9 cellular contexts compared by ENCODE assay signal in the genomic region with DNA sequence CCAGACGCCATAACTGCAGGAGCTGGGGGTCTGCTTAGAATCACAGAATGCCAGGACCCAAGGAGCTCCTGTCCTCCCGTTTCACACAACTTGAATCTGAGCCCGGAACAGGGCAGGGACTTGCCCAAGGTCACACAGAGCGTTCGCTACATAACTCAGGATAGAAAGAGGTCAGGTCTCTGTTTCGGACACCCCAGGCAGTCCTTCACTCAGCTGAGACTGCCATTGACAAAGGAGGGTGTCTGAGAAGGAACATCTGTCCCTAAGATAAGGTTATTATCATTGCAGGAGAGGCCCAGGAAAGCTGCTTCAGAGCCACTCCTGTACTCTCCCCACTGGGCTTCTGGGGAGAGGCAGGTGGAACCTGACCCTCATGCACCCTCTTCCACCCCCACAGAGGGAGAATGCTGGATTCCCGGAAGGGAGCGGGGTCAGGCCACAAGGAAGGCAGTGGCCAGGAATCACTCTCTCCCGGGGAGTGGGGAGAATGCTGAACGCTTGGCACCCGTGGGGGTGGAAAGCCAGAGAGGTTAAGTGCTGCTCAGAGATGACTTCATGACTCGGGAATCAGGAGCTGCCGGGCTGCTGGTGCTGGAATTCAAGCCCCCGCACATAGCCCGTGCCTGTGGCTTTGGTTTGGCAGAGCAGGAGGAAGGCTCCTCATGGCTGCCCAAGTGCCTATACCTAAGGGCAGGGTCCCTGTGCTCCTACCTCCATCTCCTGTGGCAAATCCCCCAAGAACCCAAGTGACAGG. TPM values are rescaled to one million over a fixed set of nuclear protein-coding genes. Genes with fewer than 3 reads are reported as not detected.
DNase-seq lines count a peak whose midpoint lies in the region; ATAC-seq and TF ChIP-seq lines count a peak whose summit lies in the region.
"Had no signal": no experiment of that assay in that cellular context is flagged by ENCODE, and none has a peak within 500 bp of the region (broad histone marks: within the 10 kb centered on the region; RNA-seq: fewer than 3 reads in every experiment).

No MANE protein-coding gene starts in this region.

- intact Hi-C loops in activated T-helper 1 cell treated with anti-CD3 and anti-CD28 coated beads, Interleukin-12 subunit alpha, Interleukin-12 subunit beta, Interleukin-2, Interleukin-4 antibody, amounts not matched to agents 30 ng/mL and 10 ng/mL and 1 ng/mL, durations not matched to agents 14 hours and 24 hours and 36 hours (cut with micrococcal nuclease): no loop called here
- intact Hi-C loops in prostate gland (cut with DNase I): no loop called here

- H3K27ac ChIP-seq in cardiac muscle cell (peak overlapping the region; percentile 98), prostate gland (peak overlapping the region; percentile 42 to 54)

- peaks cover 29% of the 10 kb centered on the region for H3K36me3 Mint-ChIP-seq in activated T-helper 1 cell treated with anti-CD3 and anti-CD28 coated beads, Interleukin-12 subunit alpha, Interleukin-12 subunit beta, Interleukin-2, Interleukin-4 antibody, amounts not matched to agents 30 ng/mL and 10 ng/mL and 1 ng/mL, durations not matched to agents 14 hours and 24 hours and 36 hours (ENCODE audit: low read depth)

- no peaks in the 10 kb centered on the region for H3K9me3 Mint-ChIP-seq in activated T-helper 1 cell treated with anti-CD3 and anti-CD28 coated beads, Interleukin-12 subunit alpha, Interleukin-12 subunit beta, Interleukin-2, Interleukin-4 antibody, amounts not matched to agents 30 ng/mL and 10 ng/mL and 1 ng/mL, durations not matched to agents 14 hours and 24 hours and 36 hours

- peaks cover 44% of the 10 kb centered on the region for H3K4me1 ChIP-seq in cardiac muscle cell (ENCODE audit: low read depth)
- H3K4me1 ChIP-seq in prostate gland (replicated peaks): peaks cover 18% of the 10 kb centered on the region

- H3K36me3 ChIP-seq in cardiac muscle cell (peaks cover 9% of the 10 kb centered on the region), prostate gland (peaks cover 0 to 4% of the 10 kb centered on the region in 2 donors)

- WGBS in prostate gland: 49% methylated on average over 14 of the region's 15 CpGs

- H3K4me3 ChIP-seq in cardiac muscle cell (no peak overlapping the region), prostate gland (no peak overlapping the region)

- no peak for TF ChIP-seq POLR2A in prostate gland (IDR thresholded peaks at IDR 0.05)

- TF ChIP-seq CTCF in cardiac muscle cell (IDR thresholded peaks at IDR 0.05; ENCODE audit: low read depth, low read length): no peak
- TF ChIP-seq CTCF in prostate gland (IDR thresholded peaks at IDR 0.05): no peak

- DNase-seq in Daoy (ENCODE audit: low read depth) (peak; percentile 89), cardiac muscle cell (ENCODE audit: low read depth in 1 of 2, low spot score in 1 of 2) (peak; percentile 63 to 94), prostate gland (ENCODE audit: low spot score) (no peak), NOMO-1 treated with dmso at 0.1 percent for 144 hours (lab: John Stamatoyannopoulos, UW; ENCODE audit: unreplicated experiment) (no peak), middle frontal gyrus (ENCODE audit: extremely low spot score, low spot score) (no peak), GM19238 (ENCODE audit: insufficient read length, low spot score) (no peak)
- DNase-seq in activated T-helper 1 cell treated with anti-CD3 and anti-CD28 coated beads, Interleukin-12 subunit alpha, Interleukin-12 subunit beta, Interleukin-2, Interleukin-4 antibody, amounts not matched to agents 30 ng/mL and 10 ng/mL and 1 ng/mL, durations not matched to agents 14 hours and 24 hours and 36 hours (ENCODE audit: low spot score): no peak
- DNase-seq: activated CD8-positive, alpha-beta memory T cell treated with anti-CD3 and anti-CD28 coated beads, Interleukin-2, amount 50 U/mL, for 4 hours had no signal

- H3K27me3 ChIP-seq in cardiac muscle cell (no peaks in the 10 kb centered on the region), prostate gland (replicated peaks; ENCODE audit: insufficient read depth) (no peaks in the 10 kb centered on the region)

- no peak overlapping the region for H3K4me3 Mint-ChIP-seq in activated T-helper 1 cell treated with anti-CD3 and anti-CD28 coated beads, Interleukin-12 subunit alpha, Interleukin-12 subunit beta, Interleukin-2, Interleukin-4 antibody, amounts not matched to agents 30 ng/mL and 10 ng/mL and 1 ng/mL, durations not matched to agents 14 hours and 24 hours and 36 hours

- ATAC-seq in HG02884 (IDR thresholded peaks at IDR 0.05; ENCODE audit: unreplicated experiment): no peak

- peaks cover 53% of the 10 kb centered on the region for H3K4me1 Mint-ChIP-seq in activated T-helper 1 cell treated with anti-CD3 and anti-CD28 coated beads, Interleukin-12 subunit alpha, Interleukin-12 subunit beta, Interleukin-2, Interleukin-4 antibody, amounts not matched to agents 30 ng/mL and 10 ng/mL and 1 ng/mL, durations not matched to agents 14 hours and 24 hours and 36 hours (ENCODE audit: low read depth)

- peak overlapping the region; percentile 74 for H3K27ac Mint-ChIP-seq in activated T-helper 1 cell treated with anti-CD3 and anti-CD28 coated beads, Interleukin-12 subunit alpha, Interleukin-12 subunit beta, Interleukin-2, Interleukin-4 antibody, amounts not matched to agents 30 ng/mL and 10 ng/mL and 1 ng/mL, durations not matched to agents 14 hours and 24 hours and 36 hours

- H3K9me3 ChIP-seq in cardiac muscle cell (ENCODE audit: low read depth) (no peaks in the 10 kb centered on the region), prostate gland (no peaks in the 10 kb centered on the region)

- no peaks in the 10 kb centered on the region for H3K27me3 Mint-ChIP-seq in activated T-helper 1 cell treated with anti-CD3 and anti-CD28 coated beads, Interleukin-12 subunit alpha, Interleukin-12 subunit beta, Interleukin-2, Interleukin-4 antibody, amounts not matched to agents 30 ng/mL and 10 ng/mL and 1 ng/mL, durations not matched to agents 14 hours and 24 hours and 36 hours (ENCODE audit: insufficient read depth)

RNA-seq across cellular contexts. Expression of gene SDC4, which starts 10.7 kb away (rescaled TPM):
- 136 and 143 TPM in 2 replicates for total RNA-seq in Daoy (2014; rRNA removed; shearing (Covaris generic))
- 220 and 222 TPM in 2 replicates for total RNA-seq in activated T-helper 1 cell treated with anti-CD3 and anti-CD28 coated beads, Interleukin-12 subunit alpha, Interleukin-12 subunit beta, Interleukin-2, Interleukin-4 antibody, amounts not matched to agents 30 ng/mL and 10 ng/mL and 1 ng/mL, durations not matched to agents 14 hours and 24 hours and 36 hours
- total RNA-seq in cardiac muscle cell: 36.0 and 55.7 TPM in 2 replicates
- polyA plus RNA-seq in cardiac muscle cell: 35.4 and 74.4 TPM in 2 replicates
- 100 to 1,000 TPM; 123 to 266 TPM for total RNA-seq in prostate gland

RNA-seq across cellular contexts. Expression of gene SYS1, which starts 25.4 kb away (rescaled TPM):
- 12.5 and 13.3 TPM in 2 replicates for total RNA-seq in Daoy (2014; rRNA removed; shearing (Covaris generic))
- total RNA-seq in activated T-helper 1 cell treated with anti-CD3 and anti-CD28 coated beads, Interleukin-12 subunit alpha, Interleukin-12 subunit beta, Interleukin-2, Interleukin-4 antibody, amounts not matched to agents 30 ng/mL and 10 ng/mL and 1 ng/mL, durations not matched to agents 14 hours and 24 hours and 36 hours: 25.6 and 26.4 TPM in 2 replicates
- 24.5 and 28.0 TPM in 2 replicates for total RNA-seq in cardiac muscle cell
- 16.9 and 20.0 TPM in 2 replicates for polyA plus RNA-seq in cardiac muscle cell
- 10 to 100 TPM; 29.3 to 57.4 TPM for total RNA-seq in prostate gland

RNA-seq across cellular contexts. Expression of gene MATN4, which starts 29.4 kb away (rescaled TPM):
- total RNA-seq in Daoy (2014; rRNA removed; shearing (Covaris generic)): not detected in 2 replicates
- total RNA-seq in activated T-helper 1 cell treated with anti-CD3 and anti-CD28 coated beads, Interleukin-12 subunit alpha, Interleukin-12 subunit beta, Interleukin-2, Interleukin-4 antibody, amounts not matched to agents 30 ng/mL and 10 ng/mL and 1 ng/mL, durations not matched to agents 14 hours and 24 hours and 36 hours: 2.0 and 2.1 TPM in 2 replicates
- not detected in 2 replicates for total RNA-seq in cardiac muscle cell
- polyA plus RNA-seq in cardiac muscle cell: not detected in 2 replicates
- total RNA-seq in prostate gland: under 1 TPM in 1 of 2 donors, not detected in 1; 0.34 TPM

RNA-seq across cellular contexts. Expression of gene RBPJL, which starts 30.9 kb away (rescaled TPM):
- total RNA-seq in Daoy (2014; rRNA removed; shearing (Covaris generic)): not detected in 2 replicates
- 0.18 TPM in 1 of 2 replicates, not detected in the other for total RNA-seq in activated T-helper 1 cell treated with anti-CD3 and anti-CD28 coated beads, Interleukin-12 subunit alpha, Interleukin-12 subunit beta, Interleukin-2, Interleukin-4 antibody, amounts not matched to agents 30 ng/mL and 10 ng/mL and 1 ng/mL, durations not matched to agents 14 hours and 24 hours and 36 hours
- not detected in 2 replicates for total RNA-seq in cardiac muscle cell
- not detected in 2 replicates for polyA plus RNA-seq in cardiac muscle cell
- total RNA-seq in prostate gland: not detected

RNA-seq across cellular contexts. Expression of gene TP53TG5, which starts 40.6 kb away (rescaled TPM):
- not detected in 2 replicates for total RNA-seq in Daoy (2014; rRNA removed; shearing (Covaris generic))
- 0.07 and 0.08 TPM in 2 replicates for total RNA-seq in activated T-helper 1 cell treated with anti-CD3 and anti-CD28 coated beads, Interleukin-12 subunit alpha, Interleukin-12 subunit beta, Interleukin-2, Interleukin-4 antibody, amounts not matched to agents 30 ng/mL and 10 ng/mL and 1 ng/mL, durations not matched to agents 14 hours and 24 hours and 36 hours
- 0.32 and 0.39 TPM in 2 replicates for total RNA-seq in cardiac muscle cell
- 3.5 and 3.8 TPM in 2 replicates for polyA plus RNA-seq in cardiac muscle cell
- under 1 TPM in 1 of 2 donors, not detected in 1; 0.51 TPM for total RNA-seq in prostate gland

Comparison
In these comparisons a context has a peak if more than half of its experiments do, and no peak if none do; other contexts are left out.
1. DNase-seq: peak in Daoy (single experiment) and cardiac muscle cell (2 of 2); none in activated T-helper 1 cell treated with anti-CD3 and anti-CD28 coated beads, Interleukin-12 subunit alpha, Interleukin-12 subunit beta, Interleukin-2, Interleukin-4 antibody, amounts not matched to agents 30 ng/mL and 10 ng/mL and 1 ng/mL, durations not matched to agents 14 hours and 24 hours and 36 hours (single experiment), prostate gland (single experiment), NOMO-1 treated with dmso at 0.1 percent for 144 hours (single experiment), middle frontal gyrus (single experiment) and GM19238 (single experiment).